In genomic region chr3:11154953-11155325, GRCh38 we compare ENCODE assay signal across 8 cellular contexts. TPM values are rescaled to one million over a fixed set of nuclear protein-coding genes. Genes with fewer than 3 reads are reported as not detected.
DNase-seq lines count a peak whose midpoint lies in the region; ATAC-seq and TF ChIP-seq lines count a peak whose summit lies in the region.

No MANE protein-coding gene starts in this region.

- peak overlapping the region; percentile 39 for H3K4me3 Mint-ChIP-seq in activated naive CD8-positive, alpha-beta T cell treated with anti-CD3 and anti-CD28 coated beads, Interleukin-2, amount 10 ng/mL, durations not matched to agents 7 days and 5 days

- no peaks in the 10 kb centered on the region for H3K9me3 Mint-ChIP-seq in activated naive CD8-positive, alpha-beta T cell treated with anti-CD3 and anti-CD28 coated beads, Interleukin-2, amount 10 ng/mL, durations not matched to agents 7 days and 5 days

- H3K9ac ChIP-seq in iPS-18a (ENCODE audit: low read length): no peak overlapping the region

- no peak overlapping the region for H3K27ac Mint-ChIP-seq in activated naive CD8-positive, alpha-beta T cell treated with anti-CD3 and anti-CD28 coated beads, Interleukin-2, amount 10 ng/mL, durations not matched to agents 7 days and 5 days

- no peaks in the 10 kb centered on the region for H3K36me3 ChIP-seq in iPS-18a (ENCODE audit: control insufficient read depth, low read depth, low read length)

- POLR2A ChIA-PET in HEK293T (lab: Yijun Ruan, JAX): no interaction called here
- POLR2A ChIA-PET in activated naive CD8-positive, alpha-beta T cell treated with anti-CD3 and anti-CD28 coated beads, Interleukin-2, amount 10 ng/mL, durations not matched to agents 7 days and 5 days (lab: Charles Lee): no interaction called here

- H3K27ac ChIP-seq in iPS-18a (ENCODE audit: low read length) (no peak overlapping the region), skin epidermis (peak overlapping the region in 16 of 21 experiments; percentile 44 to 84 (median 76))

- no peaks in the 10 kb centered on the region for H3K4me1 ChIP-seq in iPS-18a (ENCODE audit: control insufficient read depth, low read depth, low read length)

- H3K4me1 Mint-ChIP-seq in activated naive CD8-positive, alpha-beta T cell treated with anti-CD3 and anti-CD28 coated beads, Interleukin-2, amount 10 ng/mL, durations not matched to agents 7 days and 5 days: peaks cover 5% of the 10 kb centered on the region

- H3K9me3 ChIP-seq in iPS-18a (ENCODE audit: control insufficient read depth, low read depth, low read length): no peaks in the 10 kb centered on the region

- peaks cover 83% of the 10 kb centered on the region for H3K27me3 Mint-ChIP-seq in activated naive CD8-positive, alpha-beta T cell treated with anti-CD3 and anti-CD28 coated beads, Interleukin-2, amount 10 ng/mL, durations not matched to agents 7 days and 5 days

- ATAC-seq in activated naive CD8-positive, alpha-beta T cell treated with anti-CD3 and anti-CD28 coated beads, Interleukin-2, amount 10 ng/mL, durations not matched to agents 7 days and 5 days (ENCODE audit: low read depth): no peak
- ATAC-seq in GM19397 (IDR thresholded peaks at IDR 0.05; ENCODE audit: unreplicated experiment): no peak

- H3K4me3 ChIP-seq in iPS-18a (ENCODE audit: low read length) (peak overlapping the region; percentile 44), skin epidermis (peak overlapping the region; percentile 26 to 62 (median 50))

- peaks cover 54% of the 10 kb centered on the region for H3K27me3 ChIP-seq in iPS-18a (ENCODE audit: control insufficient read depth, insufficient read depth, low read length)

- peak; percentile 23 for DNase-seq in HEK293T (ENCODE audit: extremely low spot score)
- no peak for DNase-seq in activated naive CD8-positive, alpha-beta T cell treated with anti-CD3 and anti-CD28 coated beads, Interleukin-2, amount 10 ng/mL, durations not matched to agents 7 days and 5 days
- DNase-seq in superior temporal gyrus (ENCODE audit: extremely low spot score): no peak
- no peak for DNase-seq in amniotic stem cell (lab: John Stamatoyannopoulos, UW)
- DNase-seq in amygdala (lab: John Stamatoyannopoulos, UW): no peak

- CTCF ChIA-PET in HEK293T (lab: Yijun Ruan, JAX): interaction anchor here (0.6 to 1.4 kb wide), 3 partner anchors 10 to 24 kb away, joined by 3 to 6 read pairs (median 3); no protein-coding TSS in a partner anchor

- H3K36me3 Mint-ChIP-seq in activated naive CD8-positive, alpha-beta T cell treated with anti-CD3 and anti-CD28 coated beads, Interleukin-2, amount 10 ng/mL, durations not matched to agents 7 days and 5 days: no peaks in the 10 kb centered on the region

TF ChIP-seq in HEK293T, 16 proteins besides CTCF, POLR2A, EP300 and RAD21:
- TF ChIP-seq TARDBP (IDR thresholded peaks at IDR 0.05): no peak
- no peak for TF ChIP-seq FOXA1 (IDR thresholded peaks at IDR 0.05)
- no peak for TF ChIP-seq ZNF384 (IDR thresholded peaks at IDR 0.05)
- no peak for TF ChIP-seq ELF4 (IDR thresholded peaks at IDR 0.05)
- no peak for TF ChIP-seq SP1 (IDR thresholded peaks at IDR 0.05)
- TF ChIP-seq SUZ12 (IDR thresholded peaks at IDR 0.05): no peak
- no peak for TF ChIP-seq ARNT (IDR thresholded peaks at IDR 0.05)
- TF ChIP-seq FOXK2 (IDR thresholded peaks at IDR 0.05): no peak
- TF ChIP-seq HDGF (IDR thresholded peaks at IDR 0.05; ENCODE audit: borderline replicate concordance): no peak
- TF ChIP-seq NFRKB (IDR thresholded peaks at IDR 0.05): no peak
- no peak for TF ChIP-seq BHLHE40 (IDR thresholded peaks at IDR 0.05; ENCODE audit: borderline replicate concordance)
TF ChIP-seq in HEK293T: peak in this region for 0.

RNA-seq across cellular contexts. Expression of gene HRH1, which starts 0.6 kb away (rescaled TPM):
- under 1 TPM; 0.36 to 0.45 TPM for total RNA-seq in activated naive CD8-positive, alpha-beta T cell treated with anti-CD3 and anti-CD28 coated beads, Interleukin-2, amount 10 ng/mL, durations not matched to agents 7 days and 5 days
